8 cellular contexts compared by ENCODE assay signal in genomic region chr9:131707677-131708612, GRCh38. TPM values are rescaled to one million over a fixed set of nuclear protein-coding genes. Genes with fewer than 3 reads are reported as not detected.
A peak's percentile ranks its signal among the peaks of the same experiment; 100 is the strongest.
DNase-seq lines count a peak whose midpoint lies in the region; ATAC-seq and TF ChIP-seq lines count a peak whose summit lies in the region.

No MANE protein-coding gene starts in this region.

- no peak overlapping the region for H3K4me3 ChIP-seq in Panc1 (ENCODE audit: low read depth in 2 of 2, low read length in 2 of 2)
- H3K4me3 ChIP-seq in mesendoderm (ENCODE audit: low read length), result no peak overlapping the region

- no peaks in the 10 kb centered on the region for H3K27me3 ChIP-seq in Panc1 (ENCODE audit: control insufficient read depth, insufficient read depth, low read length)
- no peaks in the 10 kb centered on the region for H3K27me3 ChIP-seq in mesendoderm (ENCODE audit: insufficient read depth, low read length, poor library complexity)

- H4K5ac ChIP-seq in mesendoderm (ENCODE audit: low read length), result no peak overlapping the region

- no peaks in the 10 kb centered on the region for H3K9me3 ChIP-seq in Panc1 (ENCODE audit: control insufficient read depth, insufficient read depth, low read depth, low read length)

- no peak for DNase-seq in activated CD4-positive, alpha-beta T cell treated with anti-CD3 and anti-CD28 coated beads, Interleukin-2, amount 10 ng/mL, durations not matched to agents 7 days and 5 days
- DNase-seq in activated CD4-positive, alpha-beta T cell treated with anti-CD3 and anti-CD28 coated beads for 4 hours, result no peak
- no peak for DNase-seq in Panc1 (ENCODE audit: low read depth, low spot score)
- peak; percentile 65 for DNase-seq in myocyte (ENCODE audit: low read depth)
- DNase-seq in effector CD8-positive, alpha-beta T cell (lab: John Stamatoyannopoulos, UW), result no peak
- no peak for DNase-seq in GM13977 (ENCODE audit: low spot score)
- no peak for DNase-seq in mesendoderm

- no peak overlapping the region for H2BK120ac ChIP-seq in mesendoderm (ENCODE audit: low read depth, low read length)

- no TSS peak for BruUV-seq in Panc1 (replicated peaks; lab: Mats Ljungman, UMichigan)

- peak overlapping the region; percentile 63 for H3K27ac Mint-ChIP-seq in activated CD4-positive, alpha-beta T cell treated with anti-CD3 and anti-CD28 coated beads, Interleukin-2, amount 10 ng/mL, durations not matched to agents 7 days and 5 days
- peak overlapping the region; percentile 88 for H3K27ac Mint-ChIP-seq in dendritic cell treated with granulocyte-macrophage colony-stimulating factor and Interleukin-4, amounts not matched to agents 40 ng/mL and 50 ng/mL, for 4 days

- WGBS in mesendoderm (ENCODE audit: extremely low coverage, insufficient coverage, low lambda C conversion rate), result no CpG with 5 or more reads among the region's 11 CpGs

- H3K27ac ChIP-seq in Panc1 (ENCODE audit: low read length) (peak overlapping the region; percentile 79), mesendoderm (ENCODE audit: low read depth, low read length) (no peak overlapping the region)

- peaks cover 74% of the 10 kb centered on the region for H3K4me1 Mint-ChIP-seq in activated CD4-positive, alpha-beta T cell treated with anti-CD3 and anti-CD28 coated beads, Interleukin-2, amount 10 ng/mL, durations not matched to agents 7 days and 5 days
- H3K4me1 Mint-ChIP-seq in dendritic cell treated with granulocyte-macrophage colony-stimulating factor and Interleukin-4, amounts not matched to agents 40 ng/mL and 50 ng/mL, for 4 days (ENCODE audit: low read depth), result peaks cover 93% of the 10 kb centered on the region

- no peaks in the 10 kb centered on the region for H3K9me3 Mint-ChIP-seq in activated CD4-positive, alpha-beta T cell treated with anti-CD3 and anti-CD28 coated beads, Interleukin-2, amount 10 ng/mL, durations not matched to agents 7 days and 5 days
- H3K9me3 Mint-ChIP-seq in dendritic cell treated with granulocyte-macrophage colony-stimulating factor and Interleukin-4, amounts not matched to agents 40 ng/mL and 50 ng/mL, for 4 days, result no peaks in the 10 kb centered on the region

- no peak overlapping the region for H3K9ac ChIP-seq in mesendoderm (ENCODE audit: low read length)

- H2AK5ac ChIP-seq in mesendoderm (ENCODE audit: low read length), result no peak overlapping the region

- H3K79me1 ChIP-seq in mesendoderm (ENCODE audit: low read length), result peaks cover 12% of the 10 kb centered on the region

- H3K4me3 Mint-ChIP-seq in activated CD4-positive, alpha-beta T cell treated with anti-CD3 and anti-CD28 coated beads, Interleukin-2, amount 10 ng/mL, durations not matched to agents 7 days and 5 days, result no peak overlapping the region
- peak overlapping the region; percentile 62 for H3K4me3 Mint-ChIP-seq in dendritic cell treated with granulocyte-macrophage colony-stimulating factor and Interleukin-4, amounts not matched to agents 40 ng/mL and 50 ng/mL, for 4 days

- in situ Hi-C loops in Panc1 (cut with HindIII; ENCODE audit: low pct_unique_long_range_greater_than_20kb, low sequenced_read_pairs) (no loop called here), GM13977 (cut with MboI; ENCODE audit: low pct_unique_long_range_greater_than_20kb, low sequenced_read_pairs, unreplicated experiment) (no loop called here)

- no peaks in the 10 kb centered on the region for H3K36me3 ChIP-seq in Panc1 (ENCODE audit: control insufficient read depth, insufficient read depth, low read length)
- no peaks in the 10 kb centered on the region for H3K36me3 ChIP-seq in mesendoderm (ENCODE audit: control insufficient read depth, insufficient read depth, low read length)

- no peak overlapping the region for H3K23ac ChIP-seq in mesendoderm (ENCODE audit: low read length)

- peaks cover 28% of the 10 kb centered on the region for H3K79me2 ChIP-seq in mesendoderm (ENCODE audit: control insufficient read depth, insufficient read depth, low read length)

- H3K27me3 Mint-ChIP-seq in activated CD4-positive, alpha-beta T cell treated with anti-CD3 and anti-CD28 coated beads, Interleukin-2, amount 10 ng/mL, durations not matched to agents 7 days and 5 days, result no peaks in the 10 kb centered on the region
- no peaks in the 10 kb centered on the region for H3K27me3 Mint-ChIP-seq in dendritic cell treated with granulocyte-macrophage colony-stimulating factor and Interleukin-4, amounts not matched to agents 40 ng/mL and 50 ng/mL, for 4 days

- CTCF ChIA-PET in activated CD4-positive, alpha-beta T cell treated with anti-CD3 and anti-CD28 coated beads, Interleukin-2, amount 10 ng/mL, durations not matched to agents 7 days and 5 days (lab: Charles Lee), result interaction anchor here (0.6 to 4.2 kb wide), 6 partner anchors 12 to 148 kb away, joined by 3 to 20 read pairs (median 4); no protein-coding TSS in a partner anchor
- CTCF ChIA-PET in Panc1 (lab: Charles Lee), result no interaction called here

- H2BK15ac ChIP-seq in mesendoderm (replicated peaks; ENCODE audit: low read depth), result no peak overlapping the region

- no peak overlapping the region for H3K4me2 ChIP-seq in mesendoderm (ENCODE audit: low read length)

- H3K56ac ChIP-seq in mesendoderm (ENCODE audit: low read length), result no peak overlapping the region

- intact Hi-C loops in Panc1 (cut with micrococcal nuclease; ENCODE audit: unreplicated experiment), result no loop called here
- intact Hi-C loops in dendritic cell treated with granulocyte-macrophage colony-stimulating factor and Interleukin-4, amounts not matched to agents 40 ng/mL and 50 ng/mL, for 4 days (cut with micrococcal nuclease), result no loop called here

- ATAC-seq in Panc1, result peak; percentile 75

- TF ChIP-seq CTCF in Panc1 (IDR thresholded peaks at IDR 0.05) (no peak), GM13977 (IDR thresholded peaks at IDR 0.05; ENCODE audit: extremely low read depth, insufficient read depth, missing control alignments) (no peak)

- no peak overlapping the region for H3K18ac ChIP-seq in mesendoderm (ENCODE audit: low read length)

- no peak overlapping the region for H2BK5ac ChIP-seq in mesendoderm (ENCODE audit: low read length)

- H3K36me3 Mint-ChIP-seq in activated CD4-positive, alpha-beta T cell treated with anti-CD3 and anti-CD28 coated beads, Interleukin-2, amount 10 ng/mL, durations not matched to agents 7 days and 5 days (ENCODE audit: low read depth), result peaks cover 6% of the 10 kb centered on the region
- H3K36me3 Mint-ChIP-seq in dendritic cell treated with granulocyte-macrophage colony-stimulating factor and Interleukin-4, amounts not matched to agents 40 ng/mL and 50 ng/mL, for 4 days (ENCODE audit: low read depth), result peaks cover 67% of the 10 kb centered on the region

- no peak overlapping the region for H3K4ac ChIP-seq in mesendoderm (ENCODE audit: low read depth, low read length)

- peaks cover 41% of the 10 kb centered on the region for H3K4me1 ChIP-seq in Panc1 (ENCODE audit: control insufficient read depth, insufficient read depth, low read length)
- H3K4me1 ChIP-seq in mesendoderm (ENCODE audit: control insufficient read depth, low read depth, low read length), result peaks cover 9% of the 10 kb centered on the region

- POLR2A ChIA-PET in activated CD4-positive, alpha-beta T cell treated with anti-CD3 and anti-CD28 coated beads, Interleukin-2, amount 10 ng/mL, durations not matched to agents 7 days and 5 days (lab: Charles Lee), result no interaction called here
- POLR2A ChIA-PET in Panc1 (lab: Charles Lee), result no interaction called here

- no peak overlapping the region for H4K8ac ChIP-seq in mesendoderm (ENCODE audit: low read depth, low read length)

RNA-seq across cellular contexts. Expression of gene RAPGEF1, which starts 31.9 kb away (rescaled TPM):
- total RNA-seq in activated CD4-positive, alpha-beta T cell treated with anti-CD3 and anti-CD28 coated beads, Interleukin-2, amount 10 ng/mL, durations not matched to agents 7 days and 5 days, result 100 to 1,000 TPM; 128 to 129 TPM
- total RNA-seq in Panc1 (2021; ENCODE audit: unreplicated experiment), result 86.8 TPM
- polyA plus RNA-seq in Panc1 (2012; ENCODE audit: insufficient read length), result 57.8 TPM
- 274 and 290 TPM in 2 replicates for total RNA-seq in myocyte
- 225 TPM for polyA plus RNA-seq in myocyte (2012)
- polyA plus RNA-seq in mesendoderm (2013, experiment 1 of 2), result 43.2 TPM
- polyA plus RNA-seq in mesendoderm (2013, experiment 2 of 2), result 44.5 TPM
